In the genomic region with DNA sequence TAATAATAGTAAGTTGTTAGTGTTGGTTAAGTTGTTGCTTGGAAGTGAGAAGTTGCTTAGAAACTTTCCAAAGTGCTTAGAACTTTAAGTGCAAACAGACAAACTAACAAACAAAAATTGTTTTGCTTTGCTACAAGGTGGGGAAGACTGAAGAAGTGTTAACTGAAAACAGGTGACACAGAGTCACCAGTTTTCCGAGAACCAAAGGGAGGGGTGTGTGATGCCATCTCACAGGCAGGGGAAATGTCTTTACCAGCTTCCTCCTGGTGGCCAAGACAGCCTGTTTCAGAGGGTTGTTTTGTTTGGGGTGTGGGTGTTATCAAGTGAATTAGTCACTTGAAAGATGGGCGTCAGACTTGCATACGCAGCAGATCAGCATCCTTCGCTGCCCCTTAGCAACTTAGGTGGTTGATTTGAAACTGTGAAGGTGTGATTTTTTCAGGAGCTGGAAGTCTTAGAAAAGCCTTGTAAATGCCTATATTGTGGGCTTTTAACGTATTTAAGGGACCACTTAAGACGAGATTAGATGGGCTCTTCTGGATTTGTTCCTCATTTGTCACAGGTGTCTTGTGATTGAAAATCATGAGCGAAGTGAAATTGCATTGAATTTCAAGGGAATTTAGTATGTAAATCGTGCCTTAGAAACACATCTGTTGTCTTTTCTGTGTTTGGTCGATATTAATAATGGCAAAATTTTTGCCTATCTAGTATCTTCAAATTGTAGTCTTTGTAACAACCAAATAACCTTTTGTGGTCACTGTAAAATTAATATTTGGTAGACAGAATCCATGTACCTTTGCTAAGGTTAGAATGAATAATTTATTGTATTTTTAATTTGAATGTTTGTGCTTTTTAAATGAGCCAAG, we compare ENCODE assay signal across 8 cellular contexts. TPM values are rescaled to one million over a fixed set of nuclear protein-coding genes. Genes with fewer than 3 reads are reported as not detected.
DNase-seq lines count a peak whose midpoint lies in the region; ATAC-seq and TF ChIP-seq lines count a peak whose summit lies in the region.

No MANE protein-coding gene starts in this region.

- peak overlapping the region; percentile 96 to 100 (median 98) for H3K27ac Mint-ChIP-seq in CD4-positive, CD25-positive, alpha-beta regulatory T cell
- H3K27ac Mint-ChIP-seq in dendritic cell treated with granulocyte-macrophage colony-stimulating factor and Interleukin-4, amounts not matched to agents 40 ng/mL and 50 ng/mL, for 4 days = peak overlapping the region; percentile 100
- peak overlapping the region; percentile 100 for H3K27ac Mint-ChIP-seq in mesothelial cell of epicardium
- peak overlapping the region; percentile 96 for H3K27ac Mint-ChIP-seq in stimulated activated memory B cell treated with anti-CD40 and anti-IgM and Interleukin-4, amounts not matched to agents 10 μg/mL and 1 μg/mL and 100 μg/mL, for 72 hours

- H3K36me3 ChIP-seq in CD4-positive, CD25-positive, alpha-beta regulatory T cell (ENCODE audit: control insufficient read depth, insufficient read depth, low read length) = peaks cover 11% of the 10 kb centered on the region

- peaks cover 40% of the 10 kb centered on the region for H3K36me3 Mint-ChIP-seq in CD4-positive, CD25-positive, alpha-beta regulatory T cell
- peaks cover 87% of the 10 kb centered on the region for H3K36me3 Mint-ChIP-seq in dendritic cell treated with granulocyte-macrophage colony-stimulating factor and Interleukin-4, amounts not matched to agents 40 ng/mL and 50 ng/mL, for 4 days (ENCODE audit: low read depth)
- H3K36me3 Mint-ChIP-seq in mesothelial cell of epicardium = no peaks in the 10 kb centered on the region
- peaks cover 56% of the 10 kb centered on the region for H3K36me3 Mint-ChIP-seq in stimulated activated memory B cell treated with anti-CD40 and anti-IgM and Interleukin-4, amounts not matched to agents 10 μg/mL and 1 μg/mL and 100 μg/mL, for 72 hours

- DNase-seq in CD4-positive, CD25-positive, alpha-beta regulatory T cell = peak; percentile 82 to 95 (median 94)
- no peak for DNase-seq in LNCaP clone FGC (ENCODE audit: low read depth)
- peak; percentile 84 for DNase-seq in activated CD4-positive, alpha-beta T cell treated with anti-CD3 and anti-CD28 coated beads for 4 hours
- DNase-seq in mesothelial cell of epicardium (ENCODE audit: low spot score in 2 of 2, unreplicated experiment in 2 of 2) = no peak
- no peak for DNase-seq in NCI-H345 (lab: John Stamatoyannopoulos, UW)
- no peak for DNase-seq in DMS79 treated with DMSO at 0.1 percent for 48 hours (lab: John Stamatoyannopoulos, UW)

- H3K4me1 ChIP-seq in CD4-positive, CD25-positive, alpha-beta regulatory T cell (ENCODE audit: control insufficient read depth, insufficient read depth, low read length, poor library complexity, severe bottlenecking) = peaks cover 68% of the 10 kb centered on the region

- H3K9me3 ChIP-seq in CD4-positive, CD25-positive, alpha-beta regulatory T cell (ENCODE audit: control insufficient read depth in 2 of 2, low read length in 2 of 2) = no peaks in the 10 kb centered on the region

- ATAC-seq in CD4-positive, CD25-positive, alpha-beta regulatory T cell (ENCODE audit: low read depth in 2 of 2) = peak; percentile 47 to 52
- ATAC-seq in stimulated activated memory B cell treated with anti-CD40 and anti-IgM and Interleukin-4, amounts not matched to agents 10 μg/mL and 1 μg/mL and 100 μg/mL, for 72 hours = peak; percentile 49

- no peaks in the 10 kb centered on the region for H3K27me3 ChIP-seq in CD4-positive, CD25-positive, alpha-beta regulatory T cell (ENCODE audit: control insufficient read depth, insufficient read depth, low read length)

- peak overlapping the region; percentile 100 for H3K27ac ChIP-seq in CD4-positive, CD25-positive, alpha-beta regulatory T cell (ENCODE audit: insufficient read depth, low read length, poor library complexity, severe bottlenecking)

- TF ChIP-seq CTCF in LNCaP clone FGC (IDR thresholded peaks at IDR 0.05; ENCODE audit: control insufficient read depth, extremely low read depth, insufficient read depth) (no peak), mesothelial cell of epicardium (IDR thresholded peaks at IDR 0.05; ENCODE audit: unreplicated experiment) (no peak)

- intact Hi-C loops in dendritic cell treated with granulocyte-macrophage colony-stimulating factor and Interleukin-4, amounts not matched to agents 40 ng/mL and 50 ng/mL, for 4 days (cut with micrococcal nuclease) = loop anchor here (1.0 kb wide), 1 partner anchor 8 kb away; no protein-coding TSS in a partner anchor

- peaks cover 9% of the 10 kb centered on the region for H3K27me3 Mint-ChIP-seq in CD4-positive, CD25-positive, alpha-beta regulatory T cell
- no peaks in the 10 kb centered on the region for H3K27me3 Mint-ChIP-seq in dendritic cell treated with granulocyte-macrophage colony-stimulating factor and Interleukin-4, amounts not matched to agents 40 ng/mL and 50 ng/mL, for 4 days
- H3K27me3 Mint-ChIP-seq in mesothelial cell of epicardium (ENCODE audit: low read depth) = no peaks in the 10 kb centered on the region
- no peaks in the 10 kb centered on the region for H3K27me3 Mint-ChIP-seq in stimulated activated memory B cell treated with anti-CD40 and anti-IgM and Interleukin-4, amounts not matched to agents 10 μg/mL and 1 μg/mL and 100 μg/mL, for 72 hours

- H3K4me1 Mint-ChIP-seq in CD4-positive, CD25-positive, alpha-beta regulatory T cell = peaks cover 10 to 59% (median 40%) of the 10 kb centered on the region in 4 donors
- H3K4me1 Mint-ChIP-seq in dendritic cell treated with granulocyte-macrophage colony-stimulating factor and Interleukin-4, amounts not matched to agents 40 ng/mL and 50 ng/mL, for 4 days (ENCODE audit: low read depth) = peaks cover 60% of the 10 kb centered on the region
- peaks cover 84% of the 10 kb centered on the region for H3K4me1 Mint-ChIP-seq in mesothelial cell of epicardium
- H3K4me1 Mint-ChIP-seq in stimulated activated memory B cell treated with anti-CD40 and anti-IgM and Interleukin-4, amounts not matched to agents 10 μg/mL and 1 μg/mL and 100 μg/mL, for 72 hours = peaks cover 65% of the 10 kb centered on the region

- peaks cover 0 to 3% (median 0%) of the 10 kb centered on the region in 7 donors for H3K9me3 Mint-ChIP-seq in CD4-positive, CD25-positive, alpha-beta regulatory T cell
- H3K9me3 Mint-ChIP-seq in dendritic cell treated with granulocyte-macrophage colony-stimulating factor and Interleukin-4, amounts not matched to agents 40 ng/mL and 50 ng/mL, for 4 days = no peaks in the 10 kb centered on the region
- no peaks in the 10 kb centered on the region for H3K9me3 Mint-ChIP-seq in mesothelial cell of epicardium
- H3K9me3 Mint-ChIP-seq in stimulated activated memory B cell treated with anti-CD40 and anti-IgM and Interleukin-4, amounts not matched to agents 10 μg/mL and 1 μg/mL and 100 μg/mL, for 72 hours = no peaks in the 10 kb centered on the region

- peak overlapping the region; percentile 90 to 97 (median 95) for H3K4me3 Mint-ChIP-seq in CD4-positive, CD25-positive, alpha-beta regulatory T cell
- peak overlapping the region; percentile 96 for H3K4me3 Mint-ChIP-seq in dendritic cell treated with granulocyte-macrophage colony-stimulating factor and Interleukin-4, amounts not matched to agents 40 ng/mL and 50 ng/mL, for 4 days
- peak overlapping the region; percentile 88 for H3K4me3 Mint-ChIP-seq in mesothelial cell of epicardium
- H3K4me3 Mint-ChIP-seq in stimulated activated memory B cell treated with anti-CD40 and anti-IgM and Interleukin-4, amounts not matched to agents 10 μg/mL and 1 μg/mL and 100 μg/mL, for 72 hours = peak overlapping the region; percentile 100

- peak overlapping the region; percentile 97 for H3K4me3 ChIP-seq in CD4-positive, CD25-positive, alpha-beta regulatory T cell (ENCODE audit: low read depth, low read length)
- peak overlapping the region; percentile 86 for H3K4me3 ChIP-seq in LNCaP clone FGC (ENCODE audit: low read depth, low read length)

RNA-seq across cellular contexts. Expression of gene NEAT1, which starts 2.7 kb away (rescaled TPM):
- 890 TPM for total RNA-seq in CD4-positive, CD25-positive, alpha-beta regulatory T cell
- polyA plus RNA-seq in CD4-positive, CD25-positive, alpha-beta regulatory T cell = 1 to 10 TPM; 1.4 to 3.1 (median 1.9) TPM
- 236 to 269 TPM (median 246 TPM) in 3 replicates for total RNA-seq in mesothelial cell of epicardium

RNA-seq across cellular contexts. Expression of gene FRMD8, which starts 38.9 kb away (rescaled TPM):
- 47.4 TPM for total RNA-seq in CD4-positive, CD25-positive, alpha-beta regulatory T cell
- polyA plus RNA-seq in CD4-positive, CD25-positive, alpha-beta regulatory T cell = 10 to 100 TPM; 48.7 to 55.1 (median 53.9) TPM
- total RNA-seq in mesothelial cell of epicardium = 23.5 to 26.4 TPM (median 25.0 TPM) in 3 replicates

RNA-seq across cellular contexts. Expression of gene SLC25A45, which starts 42.9 kb away (rescaled TPM):
- 40.3 TPM for total RNA-seq in CD4-positive, CD25-positive, alpha-beta regulatory T cell
- polyA plus RNA-seq in CD4-positive, CD25-positive, alpha-beta regulatory T cell = 10 to 100 TPM; 11.1 to 16.9 (median 13.8) TPM
- 3.9 to 4.7 TPM (median 4.7 TPM) in 3 replicates for total RNA-seq in mesothelial cell of epicardium

Comparison
In these comparisons a context has a peak if more than half of its experiments do, and no peak if none do; other contexts are left out.
1. DNase-seq: peak in CD4-positive, CD25-positive, alpha-beta regulatory T cell (3 of 3) and activated CD4-positive, alpha-beta T cell treated with anti-CD3 and anti-CD28 coated beads for 4 hours (2 of 2); none in LNCaP clone FGC (single experiment), mesothelial cell of epicardium (0 of 2), NCI-H345 (single experiment) and DMS79 treated with DMSO at 0.1 percent for 48 hours (single experiment).
2. Peak in every context shown above with its lines, with median percentiles within 50 percentile points of each other: H3K27ac Mint-ChIP-seq and H3K4me3 Mint-ChIP-seq.